In genomic region chr20:21353236-21353635, GRCh38 we compare ENCODE assay signal across 28 cellular contexts. TPM values are rescaled to one million over a fixed set of nuclear protein-coding genes. Genes with fewer than 3 reads are reported as not detected.
DNase-seq lines count a peak whose midpoint lies in the region; ATAC-seq, FAIRE-seq and TF ChIP-seq lines count a peak whose summit lies in the region.
"Had no signal": no experiment of that assay in that cellular context is flagged by ENCODE, and none has a peak within 500 bp of the region (broad histone marks: within the 10 kb centered on the region; RNA-seq: fewer than 3 reads in every experiment).

No MANE protein-coding gene starts in this region.

- no peak for FAIRE-seq in GM12891 (lab: Jason Lieb, UNC)
- FAIRE-seq: D721Med, GM12892 had no signal

- H3K27ac ChIP-seq in RWPE1 = no peak overlapping the region
- H3K27ac ChIP-seq in trophoblast cell (ENCODE audit: low read depth, low read length) = no peak overlapping the region
- H3K27ac ChIP-seq: ascending aorta; BLaER1 treated with 17β-estradiol and CSF1 and Interleukin-3, amounts not matched to agents 10 nM and 100 nM; uterus had no signal

- POLR2A ChIA-PET in RWPE1 (lab: Yijun Ruan, JAX; ENCODE audit: low non-redundant PET) = no interaction called here

- no peak overlapping the region for H3K14ac ChIP-seq in trophoblast cell (ENCODE audit: low read length)

- ATAC-seq in Right ventricle myocardium inferior = no peak
- ATAC-seq: naive thymus-derived CD8-positive, alpha-beta T cell had no signal

- intact Hi-C loops in Right ventricle myocardium inferior (cut with DNase I) = no loop called here

- H3K23ac ChIP-seq in trophoblast cell (ENCODE audit: low read length) = no peak overlapping the region

- H3K9ac ChIP-seq in trophoblast cell (ENCODE audit: low read length) = no peak overlapping the region
- H3K9ac ChIP-seq: BLaER1 treated with 17β-estradiol and CSF1 and Interleukin-3, amounts not matched to agents 10 nM and 100 nM had no signal

- TF ChIP-seq POLR2A in GM12891 (IDR thresholded peaks at IDR 0.05; ENCODE audit: low read depth, low read length) = no peak

- no peak overlapping the region for H2BK5ac ChIP-seq in trophoblast cell (ENCODE audit: low read depth, low read length, poor library complexity)

- H3K79me1 ChIP-seq in trophoblast cell (ENCODE audit: low read length) = no peaks in the 10 kb centered on the region

- H3K4me1 ChIP-seq in trophoblast cell (ENCODE audit: control insufficient read depth in 1 of 2, insufficient read depth in 2 of 2, low read length in 2 of 2) = no peaks in the 10 kb centered on the region
- H3K4me1 ChIP-seq: ascending aorta; BLaER1 treated with 17β-estradiol and CSF1 and Interleukin-3, amounts not matched to agents 10 nM and 100 nM; uterus had no signal

- no peak overlapping the region for H2BK120ac ChIP-seq in trophoblast cell (ENCODE audit: insufficient read depth, low read length, poor library complexity)

- H2AFZ ChIP-seq in trophoblast cell (ENCODE audit: insufficient read depth, low read length, poor library complexity) = no peak overlapping the region

- DNase-seq in EL (peak; percentile 56), RWPE1 (ENCODE audit: low spot score) (peak; percentile 8), fibroblast of mammary gland (ENCODE audit: low read depth) (peak; percentile 60), trophoblast cell (peak; percentile 37 to 78), Right ventricle myocardium inferior (ENCODE audit: missing footprints) (no peak), KG1 (lab: John Stamatoyannopoulos, UW) (no peak), GM12891 (ENCODE audit: insufficient read length, low spot score) (no peak)
- no peak for DNase-seq in central memory CD4-positive, alpha-beta T cell
- DNase-seq: activated CD4-positive, alpha-beta T cell treated with anti-CD3 and anti-CD28 coated beads, Interleukin-2, amount 50 U/mL, for 48 hours; activated naive CD4-positive, alpha-beta T cell; activated T-cell treated with anti-CD3 and anti-CD28 coated beads for 4 hours; cortex of kidney; GF-D8; head of caudate nucleus; MG63; naive thymus-derived CD8-positive, alpha-beta T cell; NCI-H1694 treated with DMSO at 0.1 percent for 48 hours; NCI-H446 treated with DMSO at 0.1 percent for 48 hours; Right ventricle myocardium superior; stimulated activated CD8-positive, alpha-beta memory T cell treated with anti-CD3 and anti-CD28 coated beads, Interleukin-4, amount 100 ng/mL, for 48 hours; substantia nigra; uterus had no signal

- no peak overlapping the region for H2BK12ac ChIP-seq in trophoblast cell (ENCODE audit: low read length)

- H3K4me2 ChIP-seq in trophoblast cell (ENCODE audit: low read length) = no peak overlapping the region
- H3K4me2 ChIP-seq: BLaER1 treated with 17β-estradiol and CSF1 and Interleukin-3, amounts not matched to agents 10 nM and 100 nM had no signal

- CTCF ChIA-PET in RWPE1 (lab: Yijun Ruan, JAX) = interaction anchor here (0.7 kb wide), 1 partner anchor 11 kb away, joined by 10 read pairs; no protein-coding TSS in a partner anchor

- no peak overlapping the region for H3K4ac ChIP-seq in trophoblast cell (ENCODE audit: low read depth, low read length)

- H3K79me2 ChIP-seq in trophoblast cell (ENCODE audit: control insufficient read depth, insufficient read depth, low read length, poor library complexity) = no peaks in the 10 kb centered on the region

- no peak overlapping the region for H4K91ac ChIP-seq in trophoblast cell (ENCODE audit: low read depth, low read length)

- H3K18ac ChIP-seq in trophoblast cell (ENCODE audit: low read length) = no peak overlapping the region

- H2AK5ac ChIP-seq in trophoblast cell (ENCODE audit: low read length) = no peak overlapping the region

- no peak overlapping the region for H4K12ac ChIP-seq in trophoblast cell (ENCODE audit: low read depth, low read length)

- no peak for TF ChIP-seq CTCF in RWPE1 (conservative IDR thresholded peaks at IDR 0.05; ENCODE audit: low read depth)
- no peak for TF ChIP-seq CTCF in fibroblast of mammary gland (conservative IDR thresholded peaks at IDR 0.05; ENCODE audit: control insufficient read depth, insufficient read depth, low read depth, low read length)

- H3K9me3 ChIP-seq in trophoblast cell (ENCODE audit: insufficient read depth, low read depth, low read length) = no peaks in the 10 kb centered on the region
- H3K9me3 ChIP-seq: ascending aorta; BLaER1 treated with 17β-estradiol and CSF1 and Interleukin-3, amounts not matched to agents 10 nM and 100 nM; MG63; uterus had no signal

- WGBS in trophoblast cell (ENCODE audit: extremely low coverage, insufficient coverage, insufficient read length) = no CpG with 5 or more reads among the region's 1 CpG

- H3K4me3 ChIP-seq in fibroblast of mammary gland (ENCODE audit: control insufficient read depth, low read depth, low read length) (no peak overlapping the region), trophoblast cell (ENCODE audit: low read depth, low read length) (no peak overlapping the region)
- H3K4me3 ChIP-seq: ascending aorta; BLaER1 treated with 17β-estradiol and CSF1 and Interleukin-3, amounts not matched to agents 10 nM and 100 nM; MG63; uterus had no signal

- H4K8ac ChIP-seq in trophoblast cell (ENCODE audit: low read depth, low read length) = no peak overlapping the region

- H3K27me3 ChIP-seq in trophoblast cell (ENCODE audit: insufficient read depth, low read length) = no peaks in the 10 kb centered on the region
- H3K27me3 ChIP-seq: ascending aorta; BLaER1 treated with 17β-estradiol and CSF1 and Interleukin-3, amounts not matched to agents 10 nM and 100 nM; MG63; uterus had no signal

- H3K36me3 ChIP-seq in trophoblast cell (ENCODE audit: control insufficient read depth in 1 of 2, insufficient read depth in 2 of 2, low read length in 2 of 2) = peaks cover 8 to 9% of the 10 kb centered on the region in 2 experiments

TF ChIP-seq in GM12891, 5 proteins besides CTCF, POLR2A, EP300 and RAD21:
- TF ChIP-seq POLR2AphosphoS5 (IDR thresholded peaks at IDR 0.05; ENCODE audit: low read depth, low read length) (no peak), TAF1 (IDR thresholded peaks at IDR 0.05; ENCODE audit: low read depth, low read length) (no peak), SPI1 (IDR thresholded peaks at IDR 0.05; ENCODE audit: low read depth, low read length) (no peak), POU2F2 (IDR thresholded peaks at IDR 0.05; ENCODE audit: low read depth, low read length) (no peak), PAX5 (IDR thresholded peaks at IDR 0.05; ENCODE audit: insufficient read depth, low read length, severe bottlenecking) (no peak)

RNA-seq across cellular contexts. Expression of gene NKX2-4, which starts 44.1 kb away (rescaled TPM):
- not detected in 2 replicates for polyA plus RNA-seq in trophoblast cell (2013)
- total RNA-seq in Right ventricle myocardium inferior = not detected
- 0.05 TPM for polyA plus RNA-seq in GM12891 (2012; ENCODE audit: low read depth, missing spikeins)
- total RNA-seq: ascending aorta; epithelial cell of proximal tubule; naive thymus-derived CD8-positive, alpha-beta T cell; progenitor cell of endocrine pancreas; Right ventricle myocardium superior; uterus had no signal
- polyA plus RNA-seq: naive thymus-derived CD8-positive, alpha-beta T cell had no signal

RNA-seq across cellular contexts. Expression of gene XRN2, which starts 50.1 kb away (rescaled TPM):
- polyA plus RNA-seq in trophoblast cell (2013) = 50.0 and 51.3 TPM in 2 replicates
- total RNA-seq in Right ventricle myocardium inferior = 30.9 TPM
- 48.2 TPM for polyA plus RNA-seq in GM12891 (2012; ENCODE audit: low read depth, missing spikeins)

Comparison
In these comparisons a context has a peak if more than half of its experiments do, and no peak if none do; other contexts are left out.
1. DNase-seq: peak in EL (single experiment), RWPE1 (single experiment), fibroblast of mammary gland (single experiment) and trophoblast cell (2 of 2); none in Right ventricle myocardium inferior (single experiment), KG1 (single experiment), central memory CD4-positive, alpha-beta T cell (single experiment) and GM12891 (single experiment).